16 cellular contexts compared by ENCODE assay signal in genomic region chr19:43332058-43332922, GRCh38. TPM values are rescaled to one million over a fixed set of nuclear protein-coding genes. Genes with fewer than 3 reads are reported as not detected.
"Had no signal": no experiment of that assay in that cellular context is flagged by ENCODE, and none has a peak within 500 bp of the region (broad histone marks: within the 10 kb centered on the region; RNA-seq: fewer than 3 reads in every experiment).

No MANE protein-coding gene starts in this region.

- H3K27ac ChIP-seq: parathyroid adenoma, SK-N-MC, suprapubic skin had no signal

- H3K27me3 Mint-ChIP-seq: activated CD4-positive, alpha-beta memory T cell treated with anti-CD3 and anti-CD28 coated beads for 36 hours; activated CD8-positive, alpha-beta memory T cell treated with anti-CD3 and anti-CD28 coated beads, Interleukin-2, amount 10 ng/mL, durations not matched to agents 7 days and 5 days; type B pancreatic cell had no signal

- H3K4me3 ChIP-seq: lung, SK-N-MC, suprapubic skin had no signal

- H3K9me3 Mint-ChIP-seq: activated CD4-positive, alpha-beta memory T cell treated with anti-CD3 and anti-CD28 coated beads for 36 hours; activated naive CD4-positive, alpha-beta T cell treated with anti-CD3 and anti-CD28 coated beads, Interleukin-2, amount 50 U/mL, for 72 hours had no signal

- H3K36me3 ChIP-seq: suprapubic skin had no signal

- H3K36me3 Mint-ChIP-seq: activated CD4-positive, alpha-beta memory T cell treated with anti-CD3 and anti-CD28 coated beads for 36 hours; activated CD8-positive, alpha-beta memory T cell treated with anti-CD3 and anti-CD28 coated beads, Interleukin-2, amount 10 ng/mL, durations not matched to agents 7 days and 5 days; activated naive CD4-positive, alpha-beta T cell treated with anti-CD3 and anti-CD28 coated beads, Interleukin-2, amount 50 U/mL, for 72 hours; naive thymus-derived CD4-positive, alpha-beta T cell; stimulated activated naive B cell treated with anti-CD40 and anti-IgM and Interleukin-4, amounts not matched to agents 10 μg/mL and 1 μg/mL and 100 μg/mL, for 72 hours; type B pancreatic cell had no signal

- H3K9ac ChIP-seq: parathyroid adenoma had no signal

- H2AFZ ChIP-seq: parathyroid adenoma had no signal

- H3K27ac Mint-ChIP-seq: activated CD4-positive, alpha-beta memory T cell treated with anti-CD3 and anti-CD28 coated beads for 36 hours; activated CD8-positive, alpha-beta memory T cell treated with anti-CD3 and anti-CD28 coated beads, Interleukin-2, amount 10 ng/mL, durations not matched to agents 7 days and 5 days; naive thymus-derived CD4-positive, alpha-beta T cell; stimulated activated naive B cell treated with anti-CD40 and anti-IgM and Interleukin-4, amounts not matched to agents 10 μg/mL and 1 μg/mL and 100 μg/mL, for 72 hours; type B pancreatic cell had no signal

- H3K4me1 ChIP-seq: parathyroid adenoma, suprapubic skin had no signal

- H3K4me3 Mint-ChIP-seq: activated CD4-positive, alpha-beta memory T cell treated with anti-CD3 and anti-CD28 coated beads for 36 hours; activated CD8-positive, alpha-beta memory T cell treated with anti-CD3 and anti-CD28 coated beads, Interleukin-2, amount 10 ng/mL, durations not matched to agents 7 days and 5 days; naive thymus-derived CD4-positive, alpha-beta T cell; stimulated activated naive B cell treated with anti-CD40 and anti-IgM and Interleukin-4, amounts not matched to agents 10 μg/mL and 1 μg/mL and 100 μg/mL, for 72 hours; type B pancreatic cell had no signal

- H3K79me2 ChIP-seq: parathyroid adenoma had no signal

- H3K4me1 Mint-ChIP-seq: activated CD8-positive, alpha-beta memory T cell treated with anti-CD3 and anti-CD28 coated beads, Interleukin-2, amount 10 ng/mL, durations not matched to agents 7 days and 5 days; naive thymus-derived CD4-positive, alpha-beta T cell had no signal

- DNase-seq: activated CD8-positive, alpha-beta memory T cell treated with anti-CD3 and anti-CD28 coated beads, Interleukin-2, amount 10 ng/mL, durations not matched to agents 7 days and 5 days; activated effector memory CD4-positive, alpha-beta T cell treated with Interleukin-2 at 50 U/mL for 16 hours; central memory CD4-positive, alpha-beta T cell; cortex of kidney; effector CD4-positive, alpha-beta T cell; head of caudate nucleus; stimulated activated naive B cell treated with anti-CD40 and anti-IgM and Interleukin-4, amounts not matched to agents 10 μg/mL and 1 μg/mL and 100 μg/mL, for 72 hours; T1000 had no signal

- H3K9me3 ChIP-seq: suprapubic skin had no signal

- ATAC-seq: activated CD8-positive, alpha-beta memory T cell treated with anti-CD3 and anti-CD28 coated beads, Interleukin-2, amount 10 ng/mL, durations not matched to agents 7 days and 5 days; naive thymus-derived CD4-positive, alpha-beta T cell had no signal

RNA-seq across cellular contexts. Expression of gene CD177, which starts 21.2 kb away (rescaled TPM):
- total RNA-seq: activated CD4-positive, alpha-beta memory T cell treated with anti-CD3 and anti-CD28 coated beads for 36 hours; activated CD8-positive, alpha-beta memory T cell treated with anti-CD3 and anti-CD28 coated beads, Interleukin-2, amount 10 ng/mL, durations not matched to agents 7 days and 5 days; activated naive CD4-positive, alpha-beta T cell treated with anti-CD3 and anti-CD28 coated beads, Interleukin-2, amount 50 U/mL, for 72 hours; naive thymus-derived CD4-positive, alpha-beta T cell had no signal
- polyA plus RNA-seq: naive thymus-derived CD4-positive, alpha-beta T cell had no signal
